1 cellular context compared by ENCODE assay signal in genomic region chrX:46666831-46667230, GRCh38.
TF ChIP-seq lines count a peak whose summit lies in the region.

No MANE protein-coding gene starts in this region.

TF ChIP-seq in H1, 55 proteins besides CTCF, POLR2A, EP300 and RAD21 (continued from another document):
- TF ChIP-seq, protein P1, sequence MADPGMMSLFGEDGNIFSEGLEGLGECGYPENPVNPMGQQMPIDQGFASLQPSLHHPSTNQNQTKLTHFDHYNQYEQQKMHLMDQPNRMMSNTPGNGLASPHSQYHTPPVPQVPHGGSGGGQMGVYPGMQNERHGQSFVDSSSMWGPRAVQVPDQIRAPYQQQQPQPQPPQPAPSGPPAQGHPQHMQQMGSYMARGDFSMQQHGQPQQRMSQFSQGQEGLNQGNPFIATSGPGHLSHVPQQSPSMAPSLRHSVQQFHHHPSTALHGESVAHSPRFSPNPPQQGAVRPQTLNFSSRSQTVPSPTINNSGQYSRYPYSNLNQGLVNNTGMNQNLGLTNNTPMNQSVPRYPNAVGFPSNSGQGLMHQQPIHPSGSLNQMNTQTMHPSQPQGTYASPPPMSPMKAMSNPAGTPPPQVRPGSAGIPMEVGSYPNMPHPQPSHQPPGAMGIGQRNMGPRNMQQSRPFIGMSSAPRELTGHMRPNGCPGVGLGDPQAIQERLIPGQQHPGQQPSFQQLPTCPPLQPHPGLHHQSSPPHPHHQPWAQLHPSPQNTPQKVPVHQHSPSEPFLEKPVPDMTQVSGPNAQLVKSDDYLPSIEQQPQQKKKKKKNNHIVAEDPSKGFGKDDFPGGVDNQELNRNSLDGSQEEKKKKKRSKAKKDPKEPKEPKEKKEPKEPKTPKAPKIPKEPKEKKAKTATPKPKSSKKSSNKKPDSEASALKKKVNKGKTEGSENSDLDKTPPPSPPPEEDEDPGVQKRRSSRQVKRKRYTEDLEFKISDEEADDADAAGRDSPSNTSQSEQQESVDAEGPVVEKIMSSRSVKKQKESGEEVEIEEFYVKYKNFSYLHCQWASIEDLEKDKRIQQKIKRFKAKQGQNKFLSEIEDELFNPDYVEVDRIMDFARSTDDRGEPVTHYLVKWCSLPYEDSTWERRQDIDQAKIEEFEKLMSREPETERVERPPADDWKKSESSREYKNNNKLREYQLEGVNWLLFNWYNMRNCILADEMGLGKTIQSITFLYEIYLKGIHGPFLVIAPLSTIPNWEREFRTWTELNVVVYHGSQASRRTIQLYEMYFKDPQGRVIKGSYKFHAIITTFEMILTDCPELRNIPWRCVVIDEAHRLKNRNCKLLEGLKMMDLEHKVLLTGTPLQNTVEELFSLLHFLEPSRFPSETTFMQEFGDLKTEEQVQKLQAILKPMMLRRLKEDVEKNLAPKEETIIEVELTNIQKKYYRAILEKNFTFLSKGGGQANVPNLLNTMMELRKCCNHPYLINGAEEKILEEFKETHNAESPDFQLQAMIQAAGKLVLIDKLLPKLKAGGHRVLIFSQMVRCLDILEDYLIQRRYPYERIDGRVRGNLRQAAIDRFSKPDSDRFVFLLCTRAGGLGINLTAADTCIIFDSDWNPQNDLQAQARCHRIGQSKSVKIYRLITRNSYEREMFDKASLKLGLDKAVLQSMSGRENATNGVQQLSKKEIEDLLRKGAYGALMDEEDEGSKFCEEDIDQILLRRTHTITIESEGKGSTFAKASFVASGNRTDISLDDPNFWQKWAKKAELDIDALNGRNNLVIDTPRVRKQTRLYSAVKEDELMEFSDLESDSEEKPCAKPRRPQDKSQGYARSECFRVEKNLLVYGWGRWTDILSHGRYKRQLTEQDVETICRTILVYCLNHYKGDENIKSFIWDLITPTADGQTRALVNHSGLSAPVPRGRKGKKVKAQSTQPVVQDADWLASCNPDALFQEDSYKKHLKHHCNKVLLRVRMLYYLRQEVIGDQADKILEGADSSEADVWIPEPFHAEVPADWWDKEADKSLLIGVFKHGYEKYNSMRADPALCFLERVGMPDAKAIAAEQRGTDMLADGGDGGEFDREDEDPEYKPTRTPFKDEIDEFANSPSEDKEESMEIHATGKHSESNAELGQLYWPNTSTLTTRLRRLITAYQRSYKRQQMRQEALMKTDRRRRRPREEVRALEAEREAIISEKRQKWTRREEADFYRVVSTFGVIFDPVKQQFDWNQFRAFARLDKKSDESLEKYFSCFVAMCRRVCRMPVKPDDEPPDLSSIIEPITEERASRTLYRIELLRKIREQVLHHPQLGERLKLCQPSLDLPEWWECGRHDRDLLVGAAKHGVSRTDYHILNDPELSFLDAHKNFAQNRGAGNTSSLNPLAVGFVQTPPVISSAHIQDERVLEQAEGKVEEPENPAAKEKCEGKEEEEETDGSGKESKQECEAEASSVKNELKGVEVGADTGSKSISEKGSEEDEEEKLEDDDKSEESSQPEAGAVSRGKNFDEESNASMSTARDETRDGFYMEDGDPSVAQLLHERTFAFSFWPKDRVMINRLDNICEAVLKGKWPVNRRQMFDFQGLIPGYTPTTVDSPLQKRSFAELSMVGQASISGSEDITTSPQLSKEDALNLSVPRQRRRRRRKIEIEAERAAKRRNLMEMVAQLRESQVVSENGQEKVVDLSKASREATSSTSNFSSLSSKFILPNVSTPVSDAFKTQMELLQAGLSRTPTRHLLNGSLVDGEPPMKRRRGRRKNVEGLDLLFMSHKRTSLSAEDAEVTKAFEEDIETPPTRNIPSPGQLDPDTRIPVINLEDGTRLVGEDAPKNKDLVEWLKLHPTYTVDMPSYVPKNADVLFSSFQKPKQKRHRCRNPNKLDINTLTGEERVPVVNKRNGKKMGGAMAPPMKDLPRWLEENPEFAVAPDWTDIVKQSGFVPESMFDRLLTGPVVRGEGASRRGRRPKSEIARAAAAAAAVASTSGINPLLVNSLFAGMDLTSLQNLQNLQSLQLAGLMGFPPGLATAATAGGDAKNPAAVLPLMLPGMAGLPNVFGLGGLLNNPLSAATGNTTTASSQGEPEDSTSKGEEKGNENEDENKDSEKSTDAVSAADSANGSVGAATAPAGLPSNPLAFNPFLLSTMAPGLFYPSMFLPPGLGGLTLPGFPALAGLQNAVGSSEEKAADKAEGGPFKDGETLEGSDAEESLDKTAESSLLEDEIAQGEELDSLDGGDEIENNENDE (IDR thresholded peaks at IDR 0.05; ENCODE audit: insufficient replicate concordance, low read length) = no peak
- no peak for TF ChIP-seq SP4 (IDR thresholded peaks at IDR 0.05; ENCODE audit: low read length)
- no peak for TF ChIP-seq YY1 (IDR thresholded peaks at IDR 0.05; ENCODE audit: low read depth, low read length)
- TF ChIP-seq, protein P2, sequence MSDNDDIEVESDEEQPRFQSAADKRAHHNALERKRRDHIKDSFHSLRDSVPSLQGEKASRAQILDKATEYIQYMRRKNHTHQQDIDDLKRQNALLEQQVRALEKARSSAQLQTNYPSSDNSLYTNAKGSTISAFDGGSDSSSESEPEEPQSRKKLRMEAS (IDR thresholded peaks at IDR 0.05) = no peak
- no peak for TF ChIP-seq RNF2 (IDR thresholded peaks at IDR 0.05; ENCODE audit: borderline replicate concordance, low read depth, low read length, missing control alignments, poor library complexity, severe bottlenecking)
- no peak for TF ChIP-seq JUN (IDR thresholded peaks at IDR 0.05; ENCODE audit: low read depth, low read length)
- no peak for TF ChIP-seq EZH2 (IDR thresholded peaks at IDR 0.05; ENCODE audit: low read depth, low read length, severe bottlenecking)
